14 cellular contexts compared by ENCODE assay signal in the genomic region with DNA sequence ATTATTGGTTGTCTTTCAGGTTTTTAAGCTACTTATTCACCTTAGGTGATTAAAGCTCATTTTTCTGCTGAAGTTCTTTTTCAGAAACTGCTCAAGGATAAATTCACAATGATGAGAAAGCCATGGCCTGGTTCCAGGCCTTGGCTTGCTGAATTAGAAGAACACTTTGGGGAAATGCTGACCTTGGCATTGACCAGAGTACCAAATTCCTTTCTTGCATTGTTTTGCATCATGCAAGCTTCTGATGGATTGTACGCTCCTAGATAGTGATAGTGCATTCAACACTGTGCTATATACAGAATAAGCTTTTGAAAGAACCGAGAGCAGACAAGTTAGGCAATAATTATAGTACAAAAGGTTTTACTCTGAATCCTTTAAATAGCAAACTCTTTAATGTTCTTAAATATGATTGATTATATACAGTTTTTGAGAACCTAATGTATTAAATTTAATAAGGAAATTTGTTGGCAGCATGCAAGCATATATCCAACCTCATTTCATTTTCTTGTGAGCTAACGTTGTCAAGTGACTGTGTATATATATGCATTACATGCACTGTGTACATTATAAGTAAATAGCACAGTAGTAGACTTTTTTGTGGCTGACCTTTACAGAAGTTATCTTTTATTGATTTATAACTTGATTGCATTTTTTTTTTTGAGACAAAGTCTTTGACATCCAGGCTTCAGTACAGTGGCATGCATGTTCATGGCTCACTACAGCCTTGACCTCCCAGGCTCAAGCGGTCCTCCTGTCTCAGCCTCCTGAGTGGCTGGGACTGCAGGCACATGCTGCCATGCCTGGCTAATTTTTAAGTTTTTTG.
DNase-seq lines count a peak whose midpoint lies in the region; ATAC-seq and TF ChIP-seq lines count a peak whose summit lies in the region.
"Had no signal": no experiment of that assay in that cellular context is flagged by ENCODE, and none has a peak within 500 bp of the region (broad histone marks: within the 10 kb centered on the region; RNA-seq: fewer than 3 reads in every experiment).

No MANE protein-coding gene starts in this region.

- H3K9me3 ChIP-seq in neutrophil (no peaks in the 10 kb centered on the region), suprapubic skin (no peaks in the 10 kb centered on the region)

- H3K27me3 ChIP-seq in neutrophil (no peaks in the 10 kb centered on the region), suprapubic skin (no peaks in the 10 kb centered on the region)

- H3K4me3 ChIP-seq in AG09309 (ENCODE audit: control insufficient read depth, low read depth, low read length) (no peak overlapping the region), fibroblast of pulmonary artery (replicated peaks; ENCODE audit: low read depth, low read length) (no peak overlapping the region), neutrophil (ENCODE audit: low read depth in 1 of 2, low read length in 1 of 2) (no peak overlapping the region), suprapubic skin (no peak overlapping the region)

- no peak for TF ChIP-seq EP300 in suprapubic skin (IDR thresholded peaks at IDR 0.05)

- H3K36me3 ChIP-seq in neutrophil (no peaks in the 10 kb centered on the region), suprapubic skin (no peaks in the 10 kb centered on the region)

- H3K27ac ChIP-seq in neutrophil (peak overlapping the region; percentile 35), suprapubic skin (no peak overlapping the region)

- ATAC-seq in stimulated activated memory B cell treated with anti-CD40 and anti-IgM and Interleukin-4, amounts not matched to agents 10 μg/mL and 1 μg/mL and 100 μg/mL, for 72 hours: no peak
- ATAC-seq: natural killer cell treated with Interleukin-12 subunit alpha and Interleukin-12 subunit beta and Interleukin-15 and Interleukin-18, amount 100 ng/mL, for 72 hours; T-cell had no signal

- TF ChIP-seq CTCF in AG09309 (IDR thresholded peaks at IDR 0.05; ENCODE audit: control insufficient read depth, insufficient read depth, low read depth, low read length, missing control alignments): no peak
- no peak for TF ChIP-seq CTCF in fibroblast of pulmonary artery (IDR thresholded peaks at IDR 0.05; ENCODE audit: low read length, missing control alignments)
- TF ChIP-seq CTCF in neutrophil (IDR thresholded peaks at IDR 0.05): no peak
- no peak for TF ChIP-seq CTCF in suprapubic skin (IDR thresholded peaks at IDR 0.05)

- H3K9me3 Mint-ChIP-seq in stimulated activated memory B cell treated with anti-CD40 and anti-IgM and Interleukin-4, amounts not matched to agents 10 μg/mL and 1 μg/mL and 100 μg/mL, for 72 hours: no peaks in the 10 kb centered on the region
- H3K9me3 Mint-ChIP-seq: natural killer cell treated with Interleukin-12 subunit alpha and Interleukin-12 subunit beta and Interleukin-15 and Interleukin-18, amount 100 ng/mL, for 72 hours; T-cell had no signal

- H3K27me3 Mint-ChIP-seq in stimulated activated memory B cell treated with anti-CD40 and anti-IgM and Interleukin-4, amounts not matched to agents 10 μg/mL and 1 μg/mL and 100 μg/mL, for 72 hours: no peaks in the 10 kb centered on the region
- H3K27me3 Mint-ChIP-seq: natural killer cell treated with Interleukin-12 subunit alpha and Interleukin-12 subunit beta and Interleukin-15 and Interleukin-18, amount 100 ng/mL, for 72 hours; T-cell had no signal

- H3K4me1 ChIP-seq in neutrophil (ENCODE audit: control insufficient read depth in 1 of 2, insufficient read depth in 1 of 2, low read depth in 1 of 2, low read length in 1 of 2) (peaks cover 14 to 15% of the 10 kb centered on the region in 2 experiments), suprapubic skin (peaks cover 10% of the 10 kb centered on the region)

- no peak overlapping the region for H3K4me3 Mint-ChIP-seq in stimulated activated memory B cell treated with anti-CD40 and anti-IgM and Interleukin-4, amounts not matched to agents 10 μg/mL and 1 μg/mL and 100 μg/mL, for 72 hours
- H3K4me3 Mint-ChIP-seq: natural killer cell treated with Interleukin-12 subunit alpha and Interleukin-12 subunit beta and Interleukin-15 and Interleukin-18, amount 100 ng/mL, for 72 hours; T-cell had no signal

- H3K4me1 Mint-ChIP-seq in stimulated activated memory B cell treated with anti-CD40 and anti-IgM and Interleukin-4, amounts not matched to agents 10 μg/mL and 1 μg/mL and 100 μg/mL, for 72 hours: peaks cover 25% of the 10 kb centered on the region

- no peak for TF ChIP-seq POLR2A in suprapubic skin (IDR thresholded peaks at IDR 0.05)

- H3K27ac Mint-ChIP-seq in stimulated activated memory B cell treated with anti-CD40 and anti-IgM and Interleukin-4, amounts not matched to agents 10 μg/mL and 1 μg/mL and 100 μg/mL, for 72 hours: no peak overlapping the region
- H3K27ac Mint-ChIP-seq: natural killer cell treated with Interleukin-12 subunit alpha and Interleukin-12 subunit beta and Interleukin-15 and Interleukin-18, amount 100 ng/mL, for 72 hours; T-cell had no signal

- 60% methylated on average over 4 of the region's 4 CpGs for WGBS in suprapubic skin

- peaks cover 21% of the 10 kb centered on the region for H3K36me3 Mint-ChIP-seq in stimulated activated memory B cell treated with anti-CD40 and anti-IgM and Interleukin-4, amounts not matched to agents 10 μg/mL and 1 μg/mL and 100 μg/mL, for 72 hours
- H3K36me3 Mint-ChIP-seq: natural killer cell treated with Interleukin-12 subunit alpha and Interleukin-12 subunit beta and Interleukin-15 and Interleukin-18, amount 100 ng/mL, for 72 hours had no signal

- DNase-seq in AG09309 (ENCODE audit: low read depth) (peak; percentile 76), amniotic epithelial cell (ENCODE audit: low read depth) (peak; percentile 97), fibroblast of pulmonary artery (ENCODE audit: low read depth) (peak; percentile 96), DMS 273 (lab: John Stamatoyannopoulos, UW; ENCODE audit: unreplicated experiment) (no peak), suprapubic skin (ENCODE audit: low spot score in 2 of 2) (no peak), NAMALWA (ENCODE audit: low spot score) (no peak)
- DNase-seq: ACHN; activated effector memory CD4-positive, alpha-beta T cell treated with Interleukin-2 at 50 U/mL for 16 hours; cerebellar nuclear complex; DMS153; T-cell had no signal

Comparison
In these comparisons a context has a peak if more than half of its experiments do, and no peak if none do; other contexts are left out.
1. DNase-seq: peak in AG09309 (single experiment), amniotic epithelial cell (single experiment) and fibroblast of pulmonary artery (single experiment); none in DMS 273 (single experiment), suprapubic skin (0 of 2) and NAMALWA (single experiment).